Comparison of ENCODE assay signal across 23 cellular contexts in genomic region chr9:21504113-21504512, GRCh38. TPM values are rescaled to one million over a fixed set of nuclear protein-coding genes. Genes with fewer than 3 reads are reported as not detected.
DNase-seq lines count a peak whose midpoint lies in the region; ATAC-seq, FAIRE-seq and TF ChIP-seq lines count a peak whose summit lies in the region.
"Had no signal": no experiment of that assay in that cellular context is flagged by ENCODE, and none has a peak within 500 bp of the region (broad histone marks: within the 10 kb centered on the region; RNA-seq: fewer than 3 reads in every experiment).

No MANE protein-coding gene starts in this region.

- no peak for TF ChIP-seq POLR2A in A549 (IDR thresholded peaks at IDR 0.05; ENCODE audit: low read length)
- TF ChIP-seq POLR2A in IMR-90 (IDR thresholded peaks at IDR 0.05; ENCODE audit: low read depth, low read length), result no peak
- TF ChIP-seq POLR2A in adrenal gland (IDR thresholded peaks at IDR 0.05), result no peak
- no peak for TF ChIP-seq POLR2A in uterus (IDR thresholded peaks at IDR 0.05)

- no peak overlapping the region for H4K91ac ChIP-seq in IMR-90 (ENCODE audit: insufficient read depth, low read depth, low read length)

- no peak for TF ChIP-seq RAD21 in A549 (conservative IDR thresholded peaks at IDR 0.05 in 1 of 2, IDR thresholded peaks at IDR 0.05 in 1 of 2)
- TF ChIP-seq RAD21 in IMR-90 (IDR thresholded peaks at IDR 0.05; ENCODE audit: low read length), result no peak

- H2AFZ ChIP-seq in IMR-90 (replicated peaks; ENCODE audit: low read length, poor library complexity), result no peak overlapping the region

- H3K4ac ChIP-seq in IMR-90 (ENCODE audit: low read depth, low read length), result no peak overlapping the region

- DNase-seq in A549 (ENCODE audit: low read depth in 1 of 2, low spot score in 1 of 2) (no peak), IMR-90 (peak; percentile 8), immature natural killer cell (peak in 2 of 3 donors; percentile 3 to 4), adrenal gland (no peak), uterus (no peak), NOMO-1 treated with DMSO at 0.1 percent for 48 hours (lab: John Stamatoyannopoulos, UW; ENCODE audit: unreplicated experiment) (no peak)
- DNase-seq in central memory CD8-positive, alpha-beta T cell (ENCODE audit: low spot score in 2 of 2), result no peak
- DNase-seq: C1 segment of cervical spinal cord; Caco-2; CD4-positive, CD25-positive, alpha-beta regulatory T cell; CD8-positive, alpha-beta T cell; DMS79; EL; GDM1; GOT3; HFFc6 had no signal

- H2BK20ac ChIP-seq in IMR-90 (ENCODE audit: low read depth, low read length), result no peak overlapping the region

- 67% methylated on average over 2 of the region's 2 CpGs for WGBS in A549 (ENCODE audit: missing lambda C conversion rate)
- no CpG with 5 or more reads among the region's 2 CpGs for WGBS in IMR-90 (ENCODE audit: extremely low coverage in 2 of 2, insufficient read length in 1 of 2), 2 experiments
- 54 to 68% (median 62%) methylated on average over 2 of the region's 2 CpGs for WGBS in adrenal gland, 4 donors

- no peak overlapping the region for H2BK120ac ChIP-seq in IMR-90 (ENCODE audit: low read depth, low read length)

- H3K4me3 ChIP-seq in A549 (no peak overlapping the region), IMR-90 (ENCODE audit: insufficient read depth, low read depth, low read length) (no peak overlapping the region), adrenal gland (no peak overlapping the region), uterus (no peak overlapping the region)
- H3K4me3 ChIP-seq: GM12878, HAP-1 had no signal

- TF ChIP-seq CTCF in A549 (IDR thresholded peaks at IDR 0.05) (no peak), IMR-90 (conservative IDR thresholded peaks at IDR 0.05; ENCODE audit: low read depth, low read length) (no peak), adrenal gland (IDR thresholded peaks at IDR 0.05) (no peak), uterus (IDR thresholded peaks at IDR 0.05) (no peak)

- no peak overlapping the region for H3K56ac ChIP-seq in IMR-90 (ENCODE audit: extremely low read depth, insufficient read depth, low read length)

- H2BK5ac ChIP-seq in IMR-90 (ENCODE audit: low read depth, low read length, poor library complexity, severe bottlenecking), result peak overlapping the region; percentile 56

- H3K9me1 ChIP-seq in IMR-90 (ENCODE audit: insufficient read depth, low read length), result 0 out of 2 replicates have a peak, but pooled peaks cover 5% of the 10 kb centered on the region

- H3K4me1 Mint-ChIP-seq in central memory CD8-positive, alpha-beta T cell, result no peaks in the 10 kb centered on the region
- H3K4me1 Mint-ChIP-seq in immature natural killer cell, result peaks cover 0 to 3% of the 10 kb centered on the region in 2 donors

- no peak overlapping the region for H3K4me3 Mint-ChIP-seq in central memory CD8-positive, alpha-beta T cell
- no peak overlapping the region for H3K4me3 Mint-ChIP-seq in immature natural killer cell
- H3K4me3 Mint-ChIP-seq: CD4-positive, CD25-positive, alpha-beta regulatory T cell; CD8-positive, alpha-beta T cell; HFFc6 had no signal

- no peak overlapping the region for H3K18ac ChIP-seq in IMR-90 (ENCODE audit: low read depth, low read length)

- H3K9me3 ChIP-seq in A549 (no peaks in the 10 kb centered on the region), IMR-90 (ENCODE audit: control insufficient read depth, insufficient read depth, low read length) (no peaks in the 10 kb centered on the region), adrenal gland (replicated peaks in 1 of 3) (no peaks in the 10 kb centered on the region), uterus (no peaks in the 10 kb centered on the region)
- H3K9me3 ChIP-seq: Caco-2, HAP-1 had no signal

- no peak overlapping the region for H4K5ac ChIP-seq in IMR-90 (ENCODE audit: low read depth, low read length)

- FAIRE-seq in A549 (lab: Jason Lieb, UNC), result no peak
- FAIRE-seq: A204.1, GM12878, GM18507, H54 had no signal

- no peak overlapping the region for H3K4me2 ChIP-seq in A549
- no peak overlapping the region for H3K4me2 ChIP-seq in IMR-90 (ENCODE audit: low read depth, low read length)

- no peaks in the 10 kb centered on the region for H3K27me3 Mint-ChIP-seq in central memory CD8-positive, alpha-beta T cell
- peaks cover 0 to 6% (median 2%) of the 10 kb centered on the region in 3 donors for H3K27me3 Mint-ChIP-seq in immature natural killer cell (ENCODE audit: low read depth in 3 of 3)
- H3K27me3 Mint-ChIP-seq: CD4-positive, CD25-positive, alpha-beta regulatory T cell had no signal

- no peak overlapping the region for H3K9ac ChIP-seq in IMR-90 (ENCODE audit: low read depth, low read length)

- H3K23ac ChIP-seq in IMR-90 (ENCODE audit: low read depth, low read length), result no peak overlapping the region

- H3K27ac ChIP-seq in A549, result no peak overlapping the region
- H3K27ac ChIP-seq in IMR-90 (ENCODE audit: insufficient read depth, low read length), result no peak overlapping the region
- no peak overlapping the region for H3K27ac ChIP-seq in adrenal gland
- no peak overlapping the region for H3K27ac ChIP-seq in uterus
- H3K27ac ChIP-seq: 22Rv1 had no signal

- dilution Hi-C loops in IMR-90 (cut with HindIII; ENCODE audit: low sequenced_read_pairs, unreplicated experiment), result no loop called here

- no peak overlapping the region for H3K27ac Mint-ChIP-seq in central memory CD8-positive, alpha-beta T cell (ENCODE audit: low read depth)
- no peak overlapping the region for H3K27ac Mint-ChIP-seq in immature natural killer cell
- H3K27ac Mint-ChIP-seq: CD4-positive, CD25-positive, alpha-beta regulatory T cell; CD8-positive, alpha-beta T cell; HFFc6 had no signal

- H2BK15ac ChIP-seq in IMR-90 (ENCODE audit: low read depth, low read length), result no peak overlapping the region

- H3K36me3 Mint-ChIP-seq in central memory CD8-positive, alpha-beta T cell (ENCODE audit: insufficient read depth), result no peaks in the 10 kb centered on the region
- H3K36me3 Mint-ChIP-seq in immature natural killer cell, result no peaks in the 10 kb centered on the region
- H3K36me3 Mint-ChIP-seq: CD4-positive, CD25-positive, alpha-beta regulatory T cell; CD8-positive, alpha-beta T cell had no signal

- no peak overlapping the region for H2AK5ac ChIP-seq in IMR-90 (ENCODE audit: low read depth, low read length)

- BruUV-seq in IMR-90 (replicated peaks; lab: Mats Ljungman, UMichigan), result no TSS peak

- no peak for TF ChIP-seq EP300 in A549 (IDR thresholded peaks at IDR 0.05)

- CTCF ChIA-PET in A549 (lab: Yijun Ruan, JAX), result interaction anchor here (1.1 kb wide), 1 partner anchor 60 kb away, joined by 3 read pairs; no protein-coding TSS in a partner anchor
- CTCF ChIA-PET in IMR-90 (lab: Yijun Ruan, JAX), result interaction anchor here (0.8 kb wide), 1 partner anchor 172 kb away, joined by 3 read pairs; no protein-coding TSS in a partner anchor

- H4K20me1 ChIP-seq in IMR-90 (ENCODE audit: insufficient read depth, low read length), result no peaks in the 10 kb centered on the region

- no peaks in the 10 kb centered on the region for H3K9me3 Mint-ChIP-seq in central memory CD8-positive, alpha-beta T cell
- no peaks in the 10 kb centered on the region for H3K9me3 Mint-ChIP-seq in immature natural killer cell
- H3K9me3 Mint-ChIP-seq: CD4-positive, CD25-positive, alpha-beta regulatory T cell; CD8-positive, alpha-beta T cell; HFFc6 had no signal

- no peak; a peak in 2 of 6 replicates for ATAC-seq in A549
- no peak for ATAC-seq in IMR-90 (ENCODE audit: low read depth)
- ATAC-seq in central memory CD8-positive, alpha-beta T cell (replicated peaks; ENCODE audit: extremely low read depth, poor library complexity, severe bottlenecking), result peak; percentile 75
- ATAC-seq in HG03520 (IDR thresholded peaks at IDR 0.05; ENCODE audit: unreplicated experiment), result no peak
- ATAC-seq: GM12878 had no signal

- H3K79me1 ChIP-seq in IMR-90 (ENCODE audit: low read depth in 1 of 2, low read length in 2 of 2), result peaks cover 19 to 47% of the 10 kb centered on the region in 2 experiments

- in situ Hi-C loops in IMR-90 (cut with MboI; ENCODE audit: low sequenced_read_pairs), result no loop called here

- H3K4me1 ChIP-seq in A549 (peaks cover 93% of the 10 kb centered on the region), IMR-90 (ENCODE audit: control insufficient read depth, insufficient read depth, low read length) (peaks cover 6% of the 10 kb centered on the region; the same call in 1 of the 2 replicates), adrenal gland (replicated peaks in 1 of 2) (no peaks in the 10 kb centered on the region), uterus (no peaks in the 10 kb centered on the region)
- H3K4me1 ChIP-seq: HAP-1 had no signal

- H3K36me3 ChIP-seq in IMR-90 (ENCODE audit: control insufficient read depth, insufficient read depth, low read length), result no peaks in the 10 kb centered on the region
- H3K36me3 ChIP-seq in adrenal gland (replicated peaks in 1 of 2), result no peaks in the 10 kb centered on the region
- no peaks in the 10 kb centered on the region for H3K36me3 ChIP-seq in uterus
- H3K36me3 ChIP-seq: HAP-1 had no signal

- POLR2A ChIA-PET in A549 (lab: Yijun Ruan, JAX) (no interaction called here), IMR-90 (lab: Charles Lee; ENCODE audit: unreplicated experiment) (no interaction called here)

- no peak overlapping the region for H3K14ac ChIP-seq in IMR-90 (replicated peaks; ENCODE audit: low read depth, low read length)

- H2AK9ac ChIP-seq in IMR-90 (replicated peaks; ENCODE audit: low read depth, low read length, poor library complexity), result no peak overlapping the region

- H3K27me3 ChIP-seq in IMR-90 (ENCODE audit: control insufficient read depth, insufficient read depth, low read length), result no peaks in the 10 kb centered on the region
- no peaks in the 10 kb centered on the region for H3K27me3 ChIP-seq in adrenal gland
- H3K27me3 ChIP-seq in uterus, result no peaks in the 10 kb centered on the region

- no peak overlapping the region for H4K8ac ChIP-seq in IMR-90 (ENCODE audit: low read depth in 2 of 2, low read length in 2 of 2)

- intact Hi-C loops in IMR-90 (cut with micrococcal nuclease) (loop anchor here (10.0 kb wide), 1 partner anchor 51 kb away; no protein-coding TSS in a partner anchor), adrenal gland (cut with DNase I) (no loop called here), uterus (cut with DNase I; ENCODE audit: low total_unique reads) (no loop called here)

TF ChIP-seq in A549, 52 proteins besides CTCF, POLR2A, EP300 and RAD21 (continues in another document):
- 0 out of 2 replicates have a peak, but pooled peaks have one; percentile 32 for TF ChIP-seq HOXA7 (CRISPR knock-in tag; IDR thresholded peaks at IDR 0.05)

RNA-seq across cellular contexts. Expression of gene IFNE, which starts 22.0 kb away (rescaled TPM):
- polyA plus RNA-seq in A549 (2011; rRNA removed) (3.1 and 4.3 TPM in 2 replicates), A549 (2017; fragmentation: RNase III; extraction: RNeasy Plus Mini Kit Qiagen cat#74134 plus additional on column Dnase treatment) (2.3 to 2.5 TPM (median 2.4 TPM) in 3 replicates), IMR-90 (2012; rRNA removed) (0.96 and 1.4 TPM in 2 replicates), immature natural killer cell (not detected), adrenal gland (not detected)
- polyA plus RNA-seq in A549 (2012; cell fraction: cytosol; rRNA removed), result 0.13 and 0.20 TPM in 2 replicates
- 1.3 and 1.8 TPM in 2 replicates for polyA plus RNA-seq in A549 (2012; cell fraction: nucleus; rRNA removed)
- 1.4 and 2.9 TPM in 2 replicates for polyA minus RNA-seq in A549 (2011; rRNA and poly(A)+ RNA removed)
- total RNA-seq in IMR-90 (2012; rRNA removed) (1.8 and 1.9 TPM in 2 replicates), adrenal gland (not detected), uterus (1 to 10 TPM in 1 of 4 donors, not detected in 3; 1.9 TPM)
- not detected in 2 replicates for polyA plus RNA-seq in IMR-90 (2012; cell fraction: cytosol; rRNA removed)
- polyA plus RNA-seq in IMR-90 (2012; cell fraction: nucleus; rRNA removed; ENCODE audit: low replicate concordance), result 1.5 and 8.6 TPM in 2 replicates
- total RNA-seq: CD4-positive, CD25-positive, alpha-beta regulatory T cell; CD8-positive, alpha-beta T cell; GM12878 had no signal
- polyA plus RNA-seq: CD4-positive, CD25-positive, alpha-beta regulatory T cell; GM12878 had no signal

Comparison
In these comparisons a context has a peak if more than half of its experiments do, and no peak if none do; other contexts are left out.
1. DNase-seq: peak in IMR-90 (single experiment) and immature natural killer cell (2 of 3); none in A549 (0 of 2), central memory CD8-positive, alpha-beta T cell (0 of 2), adrenal gland (0 of 7), uterus (0 of 2) and NOMO-1 treated with DMSO at 0.1 percent for 48 hours (single experiment).